Comparison of ENCODE assay signal across 8 cellular contexts in genomic region chr6:149895702-149896310, GRCh38. TPM values are rescaled to one million over a fixed set of nuclear protein-coding genes. Genes with fewer than 3 reads are reported as not detected.
A peak's percentile ranks its signal among the peaks of the same experiment; 100 is the strongest.
DNase-seq lines count a peak whose midpoint lies in the region; ATAC-seq and TF ChIP-seq lines count a peak whose summit lies in the region.

No MANE protein-coding gene starts in this region.

- H3K9me3 Mint-ChIP-seq in CD8-positive, alpha-beta memory T cell = no peaks in the 10 kb centered on the region

- no peak overlapping the region for H3K27ac ChIP-seq in CD8-positive, alpha-beta memory T cell (ENCODE audit: low read depth, low read length)
- no peak overlapping the region for H3K27ac ChIP-seq in WERI-Rb-1

- CTCF ChIA-PET in CD8-positive, alpha-beta memory T cell (lab: Charles Lee) = no interaction called here

- H3K27me3 ChIP-seq in CD8-positive, alpha-beta memory T cell (ENCODE audit: insufficient read depth, low read length, poor library complexity, severe bottlenecking) = peaks cover 4% of the 10 kb centered on the region
- H3K27me3 ChIP-seq in MG63 (no peaks in the 10 kb centered on the region), WERI-Rb-1 (ENCODE audit: insufficient read depth, low read depth, severe bottlenecking) (no peaks in the 10 kb centered on the region)

- intact Hi-C loops in Right ventricle myocardium inferior (cut with DNase I) = no loop called here

- peak overlapping the region in 2 of 7 donors; percentile 3 to 22 for H3K4me3 Mint-ChIP-seq in CD8-positive, alpha-beta memory T cell

- H3K27ac Mint-ChIP-seq in CD8-positive, alpha-beta memory T cell = peak overlapping the region in 2 of 8 donors; percentile 18 to 21

- no peaks in the 10 kb centered on the region for H3K36me3 Mint-ChIP-seq in CD8-positive, alpha-beta memory T cell

- POLR2A ChIA-PET in CD8-positive, alpha-beta memory T cell (lab: Charles Lee) = no interaction called here

- peak in 3 of 5 donors; percentile 31 to 59 (median 46) for DNase-seq in CD8-positive, alpha-beta memory T cell
- DNase-seq in MG63 (peak; percentile 88), Right ventricle myocardium inferior (ENCODE audit: missing footprints) (no peak), DMS79 (lab: John Stamatoyannopoulos, UW) (no peak), WERI-Rb-1 (no peak)
- peak; percentile 1 for DNase-seq in activated CD8-positive, alpha-beta memory T cell treated with anti-CD3 and anti-CD28 coated beads, Interleukin-2, amount 50 U/mL, for 24 hours (ENCODE audit: extremely low read depth)
- DNase-seq in stimulated activated naive CD4-positive, alpha-beta T cell (lab: John Stamatoyannopoulos, UW) = peak in 4 of 6 experiments; percentile 14 to 53 (median 40)

- ATAC-seq in Right ventricle myocardium inferior = peak; percentile 55
- no peak for ATAC-seq in GM19324 (IDR thresholded peaks at IDR 0.05; ENCODE audit: low FRiP score, unreplicated experiment)

- no peaks in the 10 kb centered on the region for H3K36me3 ChIP-seq in CD8-positive, alpha-beta memory T cell (ENCODE audit: insufficient read depth, low read length)
- H3K36me3 ChIP-seq in MG63 (no peaks in the 10 kb centered on the region), WERI-Rb-1 (no peaks in the 10 kb centered on the region)

- no peak overlapping the region for H3K4me3 ChIP-seq in CD8-positive, alpha-beta memory T cell (ENCODE audit: low read length)
- no peak overlapping the region for H3K4me3 ChIP-seq in MG63
- no peak overlapping the region for H3K4me3 ChIP-seq in WERI-Rb-1 (ENCODE audit: low read depth, low read length)

- H3K27me3 Mint-ChIP-seq in CD8-positive, alpha-beta memory T cell = peaks cover 12 to 18% of the 10 kb centered on the region in 2 donors

- TF ChIP-seq CTCF in WERI-Rb-1 (IDR thresholded peaks at IDR 0.05; ENCODE audit: low read depth, low read length) = no peak

- peaks cover 7% of the 10 kb centered on the region for H3K4me1 ChIP-seq in CD8-positive, alpha-beta memory T cell (ENCODE audit: insufficient read depth, low read length)

- H3K9me3 ChIP-seq in CD8-positive, alpha-beta memory T cell (ENCODE audit: low read length) = no peaks in the 10 kb centered on the region
- H3K9me3 ChIP-seq in MG63 (no peaks in the 10 kb centered on the region), WERI-Rb-1 (ENCODE audit: severe bottlenecking) (no peaks in the 10 kb centered on the region)

- H3K4me1 Mint-ChIP-seq in CD8-positive, alpha-beta memory T cell = peaks cover 10 to 23% (median 11%) of the 10 kb centered on the region in 3 donors

RNA-seq across cellular contexts. Expression of gene RAET1E, which starts 2.1 kb away (rescaled TPM):
- total RNA-seq in CD8-positive, alpha-beta memory T cell = not detected
- polyA plus RNA-seq in CD8-positive, alpha-beta memory T cell = not detected
- total RNA-seq in MG63 (2014; rRNA removed; shearing (Covaris generic); ENCODE audit: low replicate concordance) = 2.8 and 5.7 TPM in 2 replicates
- 0.27 TPM for total RNA-seq in Right ventricle myocardium inferior

RNA-seq across cellular contexts. Expression of gene RAET1G, which starts 27.1 kb away (rescaled TPM):
- total RNA-seq in CD8-positive, alpha-beta memory T cell = not detected
- polyA plus RNA-seq in CD8-positive, alpha-beta memory T cell = not detected
- 3.2 TPM in 1 of 2 replicates, not detected in the other for total RNA-seq in MG63 (2014; rRNA removed; shearing (Covaris generic); ENCODE audit: low replicate concordance)
- 0.22 TPM for total RNA-seq in Right ventricle myocardium inferior

RNA-seq across cellular contexts. Expression of gene LRP11, which starts 31.6 kb away (rescaled TPM):
- 1 to 10 TPM; 5.5 to 5.9 TPM for total RNA-seq in CD8-positive, alpha-beta memory T cell
- polyA plus RNA-seq in CD8-positive, alpha-beta memory T cell = 1.1 TPM
- 40.1 and 48.0 TPM in 2 replicates for total RNA-seq in MG63 (2014; rRNA removed; shearing (Covaris generic); ENCODE audit: low replicate concordance)
- total RNA-seq in Right ventricle myocardium inferior = 21.5 TPM

RNA-seq across cellular contexts. Expression of gene ULBP2, which starts 46.0 kb away (rescaled TPM):
- under 1 TPM; 0.48 to 0.51 TPM for total RNA-seq in CD8-positive, alpha-beta memory T cell
- 0.68 TPM for polyA plus RNA-seq in CD8-positive, alpha-beta memory T cell
- total RNA-seq in MG63 (2014; rRNA removed; shearing (Covaris generic); ENCODE audit: low replicate concordance) = 2.2 and 7.4 TPM in 2 replicates
- 1.3 TPM for total RNA-seq in Right ventricle myocardium inferior

Comparison
In these comparisons a context has a peak if more than half of its experiments do, and no peak if none do; other contexts are left out.
1. DNase-seq: peak in CD8-positive, alpha-beta memory T cell (3 of 5), MG63 (single experiment), activated CD8-positive, alpha-beta memory T cell treated with anti-CD3 and anti-CD28 coated beads, Interleukin-2, amount 50 U/mL, for 24 hours (single experiment) and stimulated activated naive CD4-positive, alpha-beta T cell (4 of 6); none in Right ventricle myocardium inferior (single experiment), DMS79 (single experiment) and WERI-Rb-1 (single experiment).